In genomic region chr12:131046813-131047788, GRCh38 we compare ENCODE assay signal across 14 cellular contexts.
DNase-seq lines count a peak whose midpoint lies in the region; ATAC-seq and TF ChIP-seq lines count a peak whose summit lies in the region.
"Had no signal": no experiment of that assay in that cellular context is flagged by ENCODE, and none has a peak within 500 bp of the region (broad histone marks: within the 10 kb centered on the region; RNA-seq: fewer than 3 reads in every experiment).

No MANE protein-coding gene starts in this region.

- H4K20me1 ChIP-seq in BLaER1 treated with 17β-estradiol and CSF1 and Interleukin-3, amounts not matched to agents 10 nM and 100 nM, result no peaks in the 10 kb centered on the region

- H3K23ac ChIP-seq in mesendoderm (ENCODE audit: low read length), result no peak overlapping the region

- no peak overlapping the region for H4K8ac ChIP-seq in mesendoderm (ENCODE audit: low read depth, low read length)

- no peak overlapping the region for H3K4ac ChIP-seq in mesendoderm (ENCODE audit: low read depth, low read length)

- H2BK120ac ChIP-seq in mesendoderm (ENCODE audit: low read depth, low read length), result no peak overlapping the region

- peaks cover 65 to 92% (median 89%) of the 10 kb centered on the region in 10 experiments for H3K4me1 ChIP-seq in BLaER1 treated with 17β-estradiol and CSF1 and Interleukin-3, amounts not matched to agents 10 nM and 100 nM
- no peaks in the 10 kb centered on the region for H3K4me1 ChIP-seq in lower lobe of right lung
- no peaks in the 10 kb centered on the region for H3K4me1 ChIP-seq in mesendoderm (ENCODE audit: control insufficient read depth, low read depth, low read length)

- no CpG with 5 or more reads among the region's 19 CpGs for WGBS in mesendoderm (ENCODE audit: extremely low coverage, insufficient coverage, low lambda C conversion rate)

- peak; percentile 65 for ATAC-seq in HG03342 (IDR thresholded peaks at IDR 0.05; ENCODE audit: unreplicated experiment)
- ATAC-seq in activated CD8-positive, alpha-beta T cell treated with anti-CD3 and anti-CD28 coated beads, Interleukin-2, amount 10 ng/mL, durations not matched to agents 7 days and 5 days, result peak; percentile 42
- ATAC-seq in lower lobe of right lung, result peak; percentile 18 to 27
- no peak for ATAC-seq in HG02623 (IDR thresholded peaks at IDR 0.05; ENCODE audit: unreplicated experiment)

- no peak overlapping the region for H2BK15ac ChIP-seq in mesendoderm (replicated peaks; ENCODE audit: low read depth)

- H3K4me2 ChIP-seq in BLaER1 treated with 17β-estradiol and CSF1 and Interleukin-3, amounts not matched to agents 10 nM and 100 nM, result peak overlapping the region; percentile 80 to 95 (median 92)
- no peak overlapping the region for H3K4me2 ChIP-seq in mesendoderm (ENCODE audit: low read length)

- H3K27ac Mint-ChIP-seq in activated CD8-positive, alpha-beta T cell treated with anti-CD3 and anti-CD28 coated beads, Interleukin-2, amount 10 ng/mL, durations not matched to agents 7 days and 5 days, result no peak overlapping the region
- H3K27ac Mint-ChIP-seq: HFFc6 had no signal

- no peak overlapping the region for H4K5ac ChIP-seq in mesendoderm (ENCODE audit: low read length)

- H3K36me3 ChIP-seq in BLaER1 treated with 17β-estradiol and CSF1 and Interleukin-3, amounts not matched to agents 10 nM and 100 nM, result no peaks in the 10 kb centered on the region
- H3K36me3 ChIP-seq in lower lobe of right lung, result peaks cover 11% of the 10 kb centered on the region
- no peaks in the 10 kb centered on the region for H3K36me3 ChIP-seq in mesendoderm (ENCODE audit: control insufficient read depth, insufficient read depth, low read length)

- no peak overlapping the region for H2AK5ac ChIP-seq in mesendoderm (ENCODE audit: low read length)

- H3K9me3 Mint-ChIP-seq in activated CD8-positive, alpha-beta T cell treated with anti-CD3 and anti-CD28 coated beads, Interleukin-2, amount 10 ng/mL, durations not matched to agents 7 days and 5 days (ENCODE audit: insufficient read depth), result no peaks in the 10 kb centered on the region
- H3K9me3 Mint-ChIP-seq: neural crest cell had no signal

- H3K79me2 ChIP-seq in mesendoderm (ENCODE audit: control insufficient read depth, insufficient read depth, low read length), result no peaks in the 10 kb centered on the region

- no peak overlapping the region for H3K56ac ChIP-seq in mesendoderm (ENCODE audit: low read length)

- H3K36me3 Mint-ChIP-seq in activated CD8-positive, alpha-beta T cell treated with anti-CD3 and anti-CD28 coated beads, Interleukin-2, amount 10 ng/mL, durations not matched to agents 7 days and 5 days (ENCODE audit: low read depth), result no peaks in the 10 kb centered on the region
- H3K36me3 Mint-ChIP-seq: CD4-positive, alpha-beta memory T cell had no signal

- TF ChIP-seq CTCF in lower lobe of right lung (IDR thresholded peaks at IDR 0.05), result no peak

- H3K27me3 ChIP-seq in BLaER1 treated with 17β-estradiol and CSF1 and Interleukin-3, amounts not matched to agents 10 nM and 100 nM, result peaks cover 0 to 19% (median 0%) of the 10 kb centered on the region in 11 experiments; a peak in 5 of 22 replicates
- H3K27me3 ChIP-seq in lower lobe of right lung (ENCODE audit: low read depth) (no peaks in the 10 kb centered on the region), mesendoderm (ENCODE audit: insufficient read depth, low read length, poor library complexity) (no peaks in the 10 kb centered on the region)

- no peak overlapping the region for H3K4me3 Mint-ChIP-seq in activated CD8-positive, alpha-beta T cell treated with anti-CD3 and anti-CD28 coated beads, Interleukin-2, amount 10 ng/mL, durations not matched to agents 7 days and 5 days
- H3K4me3 Mint-ChIP-seq: CD4-positive, alpha-beta memory T cell; HFFc6; neural crest cell had no signal

- H3K27me3 Mint-ChIP-seq in activated CD8-positive, alpha-beta T cell treated with anti-CD3 and anti-CD28 coated beads, Interleukin-2, amount 10 ng/mL, durations not matched to agents 7 days and 5 days (ENCODE audit: low read depth), result no peaks in the 10 kb centered on the region
- H3K27me3 Mint-ChIP-seq: CD4-positive, alpha-beta memory T cell had no signal

- H3K4me1 Mint-ChIP-seq in activated CD8-positive, alpha-beta T cell treated with anti-CD3 and anti-CD28 coated beads, Interleukin-2, amount 10 ng/mL, durations not matched to agents 7 days and 5 days (ENCODE audit: low read depth), result peaks cover 2% of the 10 kb centered on the region

- intact Hi-C loops in lower lobe of right lung (cut with DNase I), result no loop called here

- peak; percentile 29 for DNase-seq in activated CD8-positive, alpha-beta T cell treated with anti-CD3 and anti-CD28 coated beads, Interleukin-2, amount 10 ng/mL, durations not matched to agents 7 days and 5 days
- DNase-seq in lower lobe of right lung, result peak; percentile 45
- DNase-seq in mesendoderm, result no peak
- no peak for DNase-seq in NK-92 treated with Interleukin-12 subunit alpha and Interleukin-12 subunit beta, amount 100 ng/mL, for 24 hours (lab: John Stamatoyannopoulos, UW)
- no peak for DNase-seq in SHP77 treated with DMSO at 0.1 percent for 48 hours (lab: John Stamatoyannopoulos, UW)
- DNase-seq: activated gamma-delta T cell treated with Interleukin-2 at 50 U/mL for 16 hours; CD4-positive, alpha-beta memory T cell; HFFc6 had no signal

- peaks cover 0 to 8% (median 0%) of the 10 kb centered on the region in 11 experiments; a peak in 2 of 22 replicates for H3K9me3 ChIP-seq in BLaER1 treated with 17β-estradiol and CSF1 and Interleukin-3, amounts not matched to agents 10 nM and 100 nM (replicated peaks in 1 of 11)
- no peaks in the 10 kb centered on the region for H3K9me3 ChIP-seq in lower lobe of right lung

- peak overlapping the region in 2 of 10 experiments; percentile 12 to 13; a peak in 2 of 20 replicates for H3K4me3 ChIP-seq in BLaER1 treated with 17β-estradiol and CSF1 and Interleukin-3, amounts not matched to agents 10 nM and 100 nM
- H3K4me3 ChIP-seq in lower lobe of right lung (no peak overlapping the region), mesendoderm (ENCODE audit: low read length) (no peak overlapping the region)
- H3K4me3 ChIP-seq: coronary artery, SK-N-MC had no signal

- H3K9ac ChIP-seq in BLaER1 treated with 17β-estradiol and CSF1 and Interleukin-3, amounts not matched to agents 10 nM and 100 nM, result peak overlapping the region in 9 of 11 experiments; percentile 17 to 74 (median 52); a peak in 14 of 22 replicates
- H3K9ac ChIP-seq in mesendoderm (ENCODE audit: low read length), result no peak overlapping the region

- H3K79me1 ChIP-seq in mesendoderm (ENCODE audit: low read length), result no peaks in the 10 kb centered on the region

- H3K27ac ChIP-seq in BLaER1 treated with 17β-estradiol and CSF1 and Interleukin-3, amounts not matched to agents 10 nM and 100 nM, result peak overlapping the region; percentile 19 to 84 (median 62); a peak in 21 of 22 replicates
- no peak overlapping the region for H3K27ac ChIP-seq in lower lobe of right lung
- H3K27ac ChIP-seq in mesendoderm (ENCODE audit: low read depth, low read length), result no peak overlapping the region
- H3K27ac ChIP-seq: SK-N-MC had no signal

- H3K18ac ChIP-seq in mesendoderm (ENCODE audit: low read length), result no peak overlapping the region

- CTCF ChIA-PET in activated CD8-positive, alpha-beta T cell treated with anti-CD3 and anti-CD28 coated beads, Interleukin-2, amount 10 ng/mL, durations not matched to agents 7 days and 5 days (lab: Charles Lee), result no interaction called here

- POLR2A ChIA-PET in activated CD8-positive, alpha-beta T cell treated with anti-CD3 and anti-CD28 coated beads, Interleukin-2, amount 10 ng/mL, durations not matched to agents 7 days and 5 days (lab: Charles Lee), result no interaction called here

- no peak overlapping the region for H2BK5ac ChIP-seq in mesendoderm (ENCODE audit: low read length)

Comparison
In these comparisons a context has a peak if more than half of its experiments do, and no peak if none do; other contexts are left out.
1. H3K27ac ChIP-seq: peak in BLaER1 treated with 17β-estradiol and CSF1 and Interleukin-3, amounts not matched to agents 10 nM and 100 nM (11 of 11); none in lower lobe of right lung (single experiment) and mesendoderm (single experiment).
2. DNase-seq: peak in activated CD8-positive, alpha-beta T cell treated with anti-CD3 and anti-CD28 coated beads, Interleukin-2, amount 10 ng/mL, durations not matched to agents 7 days and 5 days (single experiment) and lower lobe of right lung (single experiment); none in mesendoderm (single experiment), NK-92 treated with Interleukin-12 subunit alpha and Interleukin-12 subunit beta, amount 100 ng/mL, for 24 hours (single experiment) and SHP77 treated with DMSO at 0.1 percent for 48 hours (single experiment).